Comparison of ENCODE assay signal across 8 cellular contexts in genomic region chr20:35283441-35284266, GRCh38. TPM values are rescaled to one million over a fixed set of nuclear protein-coding genes. Genes with fewer than 3 reads are reported as not detected.
DNase-seq lines count a peak whose midpoint lies in the region; ATAC-seq and TF ChIP-seq lines count a peak whose summit lies in the region.

No MANE protein-coding gene starts in this region.

- no peak for DNase-seq in activated CD4-positive, alpha-beta T cell treated with anti-CD3 and anti-CD28 coated beads, Interleukin-2, amount 10 ng/mL, durations not matched to agents 7 days and 5 days
- DNase-seq in activated CD4-positive, alpha-beta T cell treated with anti-CD3 and anti-CD28 coated beads for 48 hours: no peak
- DNase-seq in OCI-LY7 (ENCODE audit: low spot score) (no peak), AG08395 (ENCODE audit: low spot score) (no peak), midbrain (lab: John Stamatoyannopoulos, UW) (no peak), NCI-H2227 treated with DMSO at 0.1 percent for 48 hours (lab: John Stamatoyannopoulos, UW) (no peak)
- no peak for DNase-seq in effector memory CD8-positive, alpha-beta T cell

- TSS peak; percentile 77 for BruUV-seq in OCI-LY7 (replicated peaks; lab: Mats Ljungman, UMichigan)

- TF ChIP-seq RAD21 in neural cell (conservative IDR thresholded peaks at IDR 0.05): no peak

- H3F3A ChIP-seq in neural cell (ENCODE audit: insufficient read depth, low read length, poor library complexity, severe bottlenecking): no peaks in the 10 kb centered on the region

- CTCF ChIA-PET in activated CD4-positive, alpha-beta T cell treated with anti-CD3 and anti-CD28 coated beads, Interleukin-2, amount 10 ng/mL, durations not matched to agents 7 days and 5 days (lab: Charles Lee): interaction anchor here (0.6 to 2.4 kb wide), 5 partner anchors 14 to 187 kb away, joined by 3 to 15 read pairs (median 6); partner anchors contain the start of gene EDEM2
- CTCF ChIA-PET in OCI-LY7 (lab: Charles Lee; ENCODE audit: unreplicated experiment): interaction anchor here (0.6 to 1.3 kb wide), 2 partner anchors 12 to 14 kb away, joined by 3 to 4 read pairs; no protein-coding TSS in a partner anchor

- H3K4me1 Mint-ChIP-seq in activated CD4-positive, alpha-beta T cell treated with anti-CD3 and anti-CD28 coated beads, Interleukin-2, amount 10 ng/mL, durations not matched to agents 7 days and 5 days: peaks cover 30% of the 10 kb centered on the region
- peaks cover 17 to 18% of the 10 kb centered on the region in 2 donors for H3K4me1 Mint-ChIP-seq in effector memory CD8-positive, alpha-beta T cell (ENCODE audit: low read depth in 2 of 2)

- peak overlapping the region; percentile 95 for H3K27ac Mint-ChIP-seq in activated CD4-positive, alpha-beta T cell treated with anti-CD3 and anti-CD28 coated beads, Interleukin-2, amount 10 ng/mL, durations not matched to agents 7 days and 5 days
- H3K27ac Mint-ChIP-seq in effector memory CD8-positive, alpha-beta T cell: peak overlapping the region; percentile 88 to 92

- H3K9ac ChIP-seq in neural cell (ENCODE audit: low read length): peak overlapping the region; percentile 82

- H3K4me2 ChIP-seq in OCI-LY7 (ENCODE audit: low read length) (peak overlapping the region; percentile 92), neural cell (ENCODE audit: low read length) (peak overlapping the region; percentile 60)

- H3K27ac ChIP-seq in OCI-LY7 (ENCODE audit: low read depth, low read length, poor library complexity, severe bottlenecking) (peak overlapping the region; percentile 33), neural cell (ENCODE audit: low read length) (peak overlapping the region; percentile 68)

- peaks cover 29% of the 10 kb centered on the region for H3K36me3 Mint-ChIP-seq in activated CD4-positive, alpha-beta T cell treated with anti-CD3 and anti-CD28 coated beads, Interleukin-2, amount 10 ng/mL, durations not matched to agents 7 days and 5 days (ENCODE audit: low read depth)
- H3K36me3 Mint-ChIP-seq in effector memory CD8-positive, alpha-beta T cell (ENCODE audit: insufficient read depth): peaks cover 31% of the 10 kb centered on the region

- intact Hi-C loops in OCI-LY7 (cut with micrococcal nuclease; ENCODE audit: unreplicated experiment): no loop called here

- H4K20me1 ChIP-seq in OCI-LY7 (ENCODE audit: insufficient read depth, low read length) (no peaks in the 10 kb centered on the region), neural cell (ENCODE audit: insufficient read depth) (no peaks in the 10 kb centered on the region)

- no peak for ATAC-seq in effector memory CD8-positive, alpha-beta T cell (replicated peaks)

- H3K79me2 ChIP-seq in OCI-LY7 (ENCODE audit: insufficient read depth, low read depth, low read length) (peaks cover 29% of the 10 kb centered on the region), neural cell (replicated peaks; ENCODE audit: insufficient read depth, low read length) (peaks cover 16% of the 10 kb centered on the region)

- TF ChIP-seq CTCF in OCI-LY7 (conservative IDR thresholded peaks at IDR 0.05; ENCODE audit: low read length): no peak
- no peak for TF ChIP-seq CTCF in neural cell (IDR thresholded peaks at IDR 0.05; ENCODE audit: poor library complexity, severe bottlenecking)

- no peaks in the 10 kb centered on the region for H3K27me3 ChIP-seq in neural cell (ENCODE audit: insufficient read depth, low read depth, low read length)

- H3K9me3 Mint-ChIP-seq in activated CD4-positive, alpha-beta T cell treated with anti-CD3 and anti-CD28 coated beads, Interleukin-2, amount 10 ng/mL, durations not matched to agents 7 days and 5 days: no peaks in the 10 kb centered on the region
- no peaks in the 10 kb centered on the region for H3K9me3 Mint-ChIP-seq in effector memory CD8-positive, alpha-beta T cell

- POLR2A ChIA-PET in activated CD4-positive, alpha-beta T cell treated with anti-CD3 and anti-CD28 coated beads, Interleukin-2, amount 10 ng/mL, durations not matched to agents 7 days and 5 days (lab: Charles Lee): interaction anchor here (1.0 kb wide), 2 partner anchors 171 to 459 kb away, joined by 3 read pairs; partner anchors contain the start of genes CEP250 and RBM39
- POLR2A ChIA-PET in OCI-LY7 (lab: Charles Lee): interaction anchor here (0.5 to 1.1 kb wide), 5 partner anchors 27 to 272 kb away, joined by 3 to 4 read pairs (median 3); no protein-coding TSS in a partner anchor

- no peak for TF ChIP-seq EP300 in neural cell (conservative IDR thresholded peaks at IDR 0.05; ENCODE audit: poor library complexity, severe bottlenecking)

- H3K4me3 Mint-ChIP-seq in activated CD4-positive, alpha-beta T cell treated with anti-CD3 and anti-CD28 coated beads, Interleukin-2, amount 10 ng/mL, durations not matched to agents 7 days and 5 days: peak overlapping the region; percentile 88
- peak overlapping the region; percentile 82 to 89 for H3K4me3 Mint-ChIP-seq in effector memory CD8-positive, alpha-beta T cell

- H3K36me3 ChIP-seq in OCI-LY7 (ENCODE audit: insufficient read depth, low read length) (peaks cover 45% of the 10 kb centered on the region), neural cell (ENCODE audit: insufficient read depth, low read length) (no peaks in the 10 kb centered on the region)

- H2AFZ ChIP-seq in OCI-LY7 (ENCODE audit: low read length): peak overlapping the region; percentile 100; the same call in 1 of the 2 replicates
- peak overlapping the region; percentile 69 for H2AFZ ChIP-seq in neural cell (ENCODE audit: low read depth, low read length)

- H3K4me3 ChIP-seq in OCI-LY7 (ENCODE audit: low read depth, low read length, poor library complexity, severe bottlenecking): peak overlapping the region; percentile 99
- peak overlapping the region; percentile 97 for H3K4me3 ChIP-seq in neural cell (ENCODE audit: low read length)

- H3K27me3 Mint-ChIP-seq in activated CD4-positive, alpha-beta T cell treated with anti-CD3 and anti-CD28 coated beads, Interleukin-2, amount 10 ng/mL, durations not matched to agents 7 days and 5 days: no peaks in the 10 kb centered on the region
- H3K27me3 Mint-ChIP-seq in effector memory CD8-positive, alpha-beta T cell: no peaks in the 10 kb centered on the region

- no peaks in the 10 kb centered on the region for H3K9me2 ChIP-seq in OCI-LY7 (ENCODE audit: insufficient read depth, low read length)
- H3K9me2 ChIP-seq in neural cell (ENCODE audit: insufficient read depth, low read length): no peaks in the 10 kb centered on the region

- H3K9me3 ChIP-seq in OCI-LY7 (ENCODE audit: low read length): no peaks in the 10 kb centered on the region
- H3K9me3 ChIP-seq in neural cell (ENCODE audit: low read length): no peaks in the 10 kb centered on the region

- H3K4me1 ChIP-seq in OCI-LY7 (ENCODE audit: insufficient read depth, low read length, poor library complexity, severe bottlenecking): peaks cover 15% of the 10 kb centered on the region

TF ChIP-seq in neural cell, 6 proteins besides CTCF, POLR2A, EP300 and RAD21:
- TF ChIP-seq REST (IDR thresholded peaks at IDR 0.05; ENCODE audit: borderline replicate concordance) (no peak), POLR2AphosphoS5 (IDR thresholded peaks at IDR 0.05) (no peak), MXI1 (conservative IDR thresholded peaks at IDR 0.05; ENCODE audit: poor library complexity, severe bottlenecking) (no peak), TAF1 (IDR thresholded peaks at IDR 0.05; ENCODE audit: low read depth) (no peak)

RNA-seq across cellular contexts. Expression of gene EIF6, which starts 0.9 kb away (rescaled TPM):
- total RNA-seq in activated CD4-positive, alpha-beta T cell treated with anti-CD3 and anti-CD28 coated beads, Interleukin-2, amount 10 ng/mL, durations not matched to agents 7 days and 5 days: 10 to 100 TPM; 87.4 to 93.3 TPM
- 93.9 and 113 TPM in 2 replicates for total RNA-seq in OCI-LY7 (2014; rRNA removed; shearing (Covaris generic))
- total RNA-seq in OCI-LY7 (2022): 90.6 and 106 TPM in 2 replicates
- 143 and 154 TPM in 2 replicates for polyA plus RNA-seq in neural cell
- polyA minus RNA-seq in neural cell: 66.2 and 73.3 TPM in 2 replicates

RNA-seq across cellular contexts. Expression of gene MMP24OS, which starts 5.7 kb away (rescaled TPM):
- 10 to 100 TPM; 46.7 to 48.3 TPM for total RNA-seq in activated CD4-positive, alpha-beta T cell treated with anti-CD3 and anti-CD28 coated beads, Interleukin-2, amount 10 ng/mL, durations not matched to agents 7 days and 5 days
- total RNA-seq in OCI-LY7 (2014; rRNA removed; shearing (Covaris generic)): 13.2 and 14.8 TPM in 2 replicates
- 44.6 and 48.5 TPM in 2 replicates for total RNA-seq in OCI-LY7 (2022)
- polyA plus RNA-seq in neural cell: 7.7 and 8.3 TPM in 2 replicates
- 4.9 and 6.7 TPM in 2 replicates for polyA minus RNA-seq in neural cell

RNA-seq across cellular contexts. Expression of gene FAM83C, which starts 8.6 kb away (rescaled TPM):
- not detected for total RNA-seq in activated CD4-positive, alpha-beta T cell treated with anti-CD3 and anti-CD28 coated beads, Interleukin-2, amount 10 ng/mL, durations not matched to agents 7 days and 5 days
- not detected in 2 replicates for total RNA-seq in OCI-LY7 (2014; rRNA removed; shearing (Covaris generic))
- total RNA-seq in OCI-LY7 (2022): not detected in 2 replicates
- polyA plus RNA-seq in neural cell: not detected in 2 replicates
- not detected in 2 replicates for polyA minus RNA-seq in neural cell

RNA-seq across cellular contexts. Expression of gene MMP24, which starts 57.2 kb away (rescaled TPM):
- not detected for total RNA-seq in activated CD4-positive, alpha-beta T cell treated with anti-CD3 and anti-CD28 coated beads, Interleukin-2, amount 10 ng/mL, durations not matched to agents 7 days and 5 days
- not detected in 2 replicates for total RNA-seq in OCI-LY7 (2014; rRNA removed; shearing (Covaris generic))
- total RNA-seq in OCI-LY7 (2022): not detected in 2 replicates
- 57.4 and 68.9 TPM in 2 replicates for polyA plus RNA-seq in neural cell
- 127 and 135 TPM in 2 replicates for polyA minus RNA-seq in neural cell
